In genomic region chr1:241847540-241847795, GRCh38 we compare ENCODE assay signal across 8 cellular contexts. TPM values are rescaled to one million over a fixed set of nuclear protein-coding genes. Genes with fewer than 3 reads are reported as not detected.
DNase-seq lines count a peak whose midpoint lies in the region; ATAC-seq and TF ChIP-seq lines count a peak whose summit lies in the region.

No MANE protein-coding gene starts in this region.

- peak overlapping the region in 4 of 5 donors; percentile 91 to 99 (median 96) for H3K27ac ChIP-seq in adrenal gland
- H3K27ac ChIP-seq in layer of hippocampus (ENCODE audit: low read depth, low read length): peak overlapping the region; percentile 100
- peak overlapping the region; percentile 100 for H3K27ac ChIP-seq in substantia nigra (ENCODE audit: low read depth, low read length, poor library complexity, severe bottlenecking)

- ATAC-seq in HG03108 (IDR thresholded peaks at IDR 0.05; ENCODE audit: unreplicated experiment): no peak

- TF ChIP-seq POLR2A in adrenal gland (IDR thresholded peaks at IDR 0.05): no peak

- TF ChIP-seq CTCF in adrenal gland (IDR thresholded peaks at IDR 0.05): no peak

- WGBS in adrenal gland, 4 donors: 4 to 8% (median 6%) methylated on average over 6 of the region's 6 CpGs

- peak overlapping the region in 3 of 4 donors; percentile 65 to 99 (median 87) for H3K4me3 ChIP-seq in adrenal gland

- peaks cover 4% of the 10 kb centered on the region for H3K27me3 Mint-ChIP-seq in T-helper 2 cell treated with Interferon-gamma antibody and Interleukin-4, amounts not matched to agents 5 μg/mL and 100 μg/mL, for 36 hours (ENCODE audit: low read depth)

- H3K27me3 ChIP-seq in adrenal gland (no peaks in the 10 kb centered on the region), layer of hippocampus (ENCODE audit: control insufficient read depth, insufficient read depth, low read length) (no peaks in the 10 kb centered on the region)

- H3K36me3 Mint-ChIP-seq in T-helper 2 cell treated with Interferon-gamma antibody and Interleukin-4, amounts not matched to agents 5 μg/mL and 100 μg/mL, for 36 hours (ENCODE audit: low read depth): peaks cover 16% of the 10 kb centered on the region

- peaks cover 5 to 11% of the 10 kb centered on the region in 2 donors for H3K4me1 ChIP-seq in adrenal gland (replicated peaks in 1 of 2)

- H3K36me3 ChIP-seq in adrenal gland (replicated peaks in 1 of 2): no peaks in the 10 kb centered on the region

- peak overlapping the region; percentile 95 for H3K4me3 Mint-ChIP-seq in T-helper 2 cell treated with Interferon-gamma antibody and Interleukin-4, amounts not matched to agents 5 μg/mL and 100 μg/mL, for 36 hours

- H3K9me3 Mint-ChIP-seq in T-helper 2 cell treated with Interferon-gamma antibody and Interleukin-4, amounts not matched to agents 5 μg/mL and 100 μg/mL, for 36 hours: no peaks in the 10 kb centered on the region

- no peaks in the 10 kb centered on the region for H3K9me3 ChIP-seq in adrenal gland (replicated peaks in 1 of 3)

- peaks cover 27% of the 10 kb centered on the region for H3K4me1 Mint-ChIP-seq in T-helper 2 cell treated with Interferon-gamma antibody and Interleukin-4, amounts not matched to agents 5 μg/mL and 100 μg/mL, for 36 hours (ENCODE audit: low read depth)

- intact Hi-C loops in adrenal gland (cut with DNase I) (no loop called here), posterior vena cava (cut with DNase I) (no loop called here)

- H3K27ac Mint-ChIP-seq in T-helper 2 cell treated with Interferon-gamma antibody and Interleukin-4, amounts not matched to agents 5 μg/mL and 100 μg/mL, for 36 hours: peak overlapping the region; percentile 98

- DNase-seq in T-helper 2 cell treated with Interferon-gamma antibody and Interleukin-4, amounts not matched to agents 5 μg/mL and 100 μg/mL, for 36 hours (ENCODE audit: low spot score): no peak
- DNase-seq in T-helper 2 cell (no peak), adrenal gland (no peak), substantia nigra (lab: John Stamatoyannopoulos, UW) (no peak), posterior vena cava (ENCODE audit: low spot score) (no peak), MV-4-11 (lab: John Stamatoyannopoulos, UW) (no peak)

RNA-seq across cellular contexts. Expression of gene EXO1, which starts 0.5 kb away (rescaled TPM):
- total RNA-seq in adrenal gland: 1 to 10 TPM in 2 of 8 donors, under 1 TPM in 5, not detected in 1; 0.14 to 1.8 (median 0.87) TPM
- polyA plus RNA-seq in adrenal gland: 1 to 10 TPM in 1 of 3 donors, under 1 TPM in 1, not detected in 1; 0.13 to 2.0 TPM
- total RNA-seq in posterior vena cava: under 1 TPM in 1 of 2 donors, not detected in 1; 0.29 TPM
